Comparison of ENCODE assay signal across 9 cellular contexts in the genomic region with DNA sequence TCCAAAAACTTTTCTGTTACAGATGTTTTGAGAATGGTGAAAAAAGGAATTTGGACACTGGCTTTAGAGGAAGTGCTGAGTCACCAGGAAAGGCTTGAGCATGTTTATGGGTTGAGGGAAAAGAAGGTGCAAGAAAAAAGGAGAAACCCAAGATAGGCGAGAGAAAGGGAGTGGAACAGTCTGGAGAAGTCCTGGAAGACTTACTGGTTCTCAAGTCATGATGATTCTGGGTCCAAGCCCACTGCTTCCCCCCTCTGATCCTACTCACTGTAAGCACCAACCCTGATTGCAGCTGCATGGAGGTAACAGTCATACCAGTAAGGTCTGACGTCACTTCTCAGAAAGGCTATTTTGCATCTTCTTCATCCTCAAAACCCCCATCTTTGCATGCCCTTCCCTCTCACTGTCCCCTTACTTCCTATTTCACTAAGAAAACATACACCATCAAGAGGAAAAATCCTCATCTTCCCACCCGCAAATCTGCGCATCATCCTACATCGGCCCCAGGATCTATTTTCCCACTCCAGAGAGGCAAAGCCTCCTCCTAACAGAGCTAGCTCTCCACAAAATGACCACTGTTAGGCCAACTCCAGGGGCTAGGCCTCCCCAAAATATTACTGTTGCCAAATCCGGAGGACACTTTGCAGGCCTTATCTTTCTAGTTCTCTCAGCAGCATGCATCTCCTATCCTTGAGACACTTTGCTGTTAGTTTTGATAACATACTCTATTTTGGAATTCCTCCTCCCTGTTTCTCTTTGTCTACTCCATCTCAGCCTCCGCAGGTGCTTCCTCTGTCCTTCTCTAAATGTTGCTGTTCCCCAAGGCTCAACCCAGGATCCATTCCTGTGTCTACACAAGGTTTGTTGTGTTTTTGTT. TPM values are rescaled to one million over a fixed set of nuclear protein-coding genes. Genes with fewer than 3 reads are reported as not detected.
DNase-seq lines count a peak whose midpoint lies in the region; ATAC-seq, FAIRE-seq and TF ChIP-seq lines count a peak whose summit lies in the region.
"Had no signal": no experiment of that assay in that cellular context is flagged by ENCODE, and none has a peak within 500 bp of the region (broad histone marks: within the 10 kb centered on the region; RNA-seq: fewer than 3 reads in every experiment).

No MANE protein-coding gene starts in this region.

- H3K36me3 Mint-ChIP-seq in activated T-cell treated with anti-CD3 and anti-CD28 coated beads, Interleukin-2, amount 50 U/mL, for 24 hours (ENCODE audit: low read depth), result peaks cover 25% of the 10 kb centered on the region

- peak; percentile 37 for ATAC-seq in HG02623 (IDR thresholded peaks at IDR 0.05; ENCODE audit: unreplicated experiment)
- ATAC-seq in RWPE2 (ENCODE audit: low read depth), result no peak
- ATAC-seq in pancreas, result no peak
- no peak for ATAC-seq in body of pancreas

- peak overlapping the region; percentile 71 for H3K27ac Mint-ChIP-seq in activated T-cell treated with anti-CD3 and anti-CD28 coated beads, Interleukin-2, amount 50 U/mL, for 24 hours

- H3K27me3 Mint-ChIP-seq in activated T-cell treated with anti-CD3 and anti-CD28 coated beads, Interleukin-2, amount 50 U/mL, for 24 hours, result no peaks in the 10 kb centered on the region

- 67 to 75% (median 71%) methylated on average over 7 of the region's 7 CpGs for WGBS in spleen, 5 donors
- 86 to 93% methylated on average over 7 of the region's 7 CpGs for WGBS in pancreas, 2 donors
- WGBS in body of pancreas, 2 donors, result 83 to 89% methylated on average over 7 of the region's 7 CpGs

- H3K27me3 ChIP-seq in RWPE2 (ENCODE audit: insufficient read depth, poor library complexity, severe bottlenecking), result no peaks in the 10 kb centered on the region
- no peaks in the 10 kb centered on the region for H3K27me3 ChIP-seq in spleen (replicated peaks in 1 of 7)
- H3K27me3 ChIP-seq in pancreas, result no peaks in the 10 kb centered on the region
- H3K27me3 ChIP-seq in body of pancreas, result no peaks in the 10 kb centered on the region

- H3K9me3 ChIP-seq in RWPE2 (ENCODE audit: severe bottlenecking) (no peaks in the 10 kb centered on the region), spleen (no peaks in the 10 kb centered on the region), pancreas (no peaks in the 10 kb centered on the region), body of pancreas (no peaks in the 10 kb centered on the region)

- H3K27ac ChIP-seq in RWPE2 (ENCODE audit: poor library complexity, severe bottlenecking), result peak overlapping the region; percentile 94
- H3K27ac ChIP-seq in spleen, result peak overlapping the region in 5 of 8 donors; percentile 35 to 95 (median 92)
- H3K27ac ChIP-seq in pancreas, result no peak overlapping the region
- no peak overlapping the region for H3K27ac ChIP-seq in body of pancreas

- H3K4me1 ChIP-seq in RWPE2 (ENCODE audit: insufficient read depth, poor library complexity, severe bottlenecking), result peaks cover 39% of the 10 kb centered on the region
- H3K4me1 ChIP-seq in spleen, result peaks cover under 1 to 81% (median 56%) of the 10 kb centered on the region in 6 donors
- peaks cover 0 to 5% (median 4%) of the 10 kb centered on the region in 3 donors for H3K4me1 ChIP-seq in pancreas
- H3K4me1 ChIP-seq in body of pancreas, result peaks cover 25% of the 10 kb centered on the region

- no peaks in the 10 kb centered on the region for H3K9me3 Mint-ChIP-seq in activated T-cell treated with anti-CD3 and anti-CD28 coated beads, Interleukin-2, amount 50 U/mL, for 24 hours

- H3K4me3 Mint-ChIP-seq in activated T-cell treated with anti-CD3 and anti-CD28 coated beads, Interleukin-2, amount 50 U/mL, for 24 hours, result no peak overlapping the region

- H3K4me3 ChIP-seq in RWPE2 (ENCODE audit: severe bottlenecking) (no peak overlapping the region), spleen (peak overlapping the region in 1 of 8 donors; percentile 4), pancreas (no peak overlapping the region), body of pancreas (no peak overlapping the region)

- H3K4me1 Mint-ChIP-seq in activated T-cell treated with anti-CD3 and anti-CD28 coated beads, Interleukin-2, amount 50 U/mL, for 24 hours (ENCODE audit: low read depth), result peaks cover 54% of the 10 kb centered on the region

- DNase-seq in activated T-cell treated with anti-CD3 and anti-CD28 coated beads, Interleukin-2, amount 50 U/mL, for 24 hours, result no peak
- no peak for DNase-seq in activated T-cell treated with anti-CD3 and anti-CD28 coated beads, Interleukin-2, amount 50 U/mL, for 1 hour
- DNase-seq in RWPE2 (ENCODE audit: low spot score), result no peak
- DNase-seq in spleen, result no peak
- DNase-seq in pancreas, result no peak
- no peak for DNase-seq in body of pancreas
- DNase-seq in NCI-H446 (lab: John Stamatoyannopoulos, UW), result no peak
- DNase-seq: DND-41 had no signal

- TF ChIP-seq POLR2A in spleen (IDR thresholded peaks at IDR 0.05) (no peak), body of pancreas (IDR thresholded peaks at IDR 0.05) (no peak)

- TF ChIP-seq CTCF in RWPE2 (IDR thresholded peaks at IDR 0.05; ENCODE audit: poor library complexity, severe bottlenecking) (no peak), spleen (IDR thresholded peaks at IDR 0.05 in 8 of 11, conservative IDR thresholded peaks at IDR 0.05 in 3 of 11) (no peak), pancreas (IDR thresholded peaks at IDR 0.05) (no peak), body of pancreas (IDR thresholded peaks at IDR 0.05) (no peak)

- intact Hi-C loops in spleen (cut with DNase I; ENCODE audit: low total_unique reads) (loop anchor here (5.0 kb wide), 1 partner anchor 97 kb away; no protein-coding TSS in a partner anchor), pancreas (cut with DNase I) (no loop called here), body of pancreas (cut with DNase I) (no loop called here)

- peaks cover 9% of the 10 kb centered on the region for H3K36me3 ChIP-seq in RWPE2 (ENCODE audit: low read depth)
- H3K36me3 ChIP-seq in spleen, result no peaks in the 10 kb centered on the region
- H3K36me3 ChIP-seq in pancreas, result no peaks in the 10 kb centered on the region
- no peaks in the 10 kb centered on the region for H3K36me3 ChIP-seq in body of pancreas (replicated peaks in 1 of 2; ENCODE audit: insufficient read depth in 1 of 2, low read depth in 2 of 2)

- FAIRE-seq in pancreas (lab: Jason Lieb, UNC), result no peak

RNA-seq across cellular contexts. Expression of gene ATP13A3, which starts 3.2 kb away (rescaled TPM):
- total RNA-seq in spleen, result 100 to 1,000 TPM in 2 of 7 donors, 10 to 100 TPM in 5; 69.4 to 142 (median 87.5) TPM
- polyA plus RNA-seq in spleen, result 10 to 100 TPM; 10.3 to 14.5 (median 11.0) TPM
- 10 to 100 TPM; 17.9 to 66.6 (median 28.9) TPM for total RNA-seq in pancreas
- polyA plus RNA-seq in pancreas, result 10 to 100 TPM in 1 of 2 donors, 1 to 10 TPM in 1; 9.3 to 17.6 TPM
- 10 to 100 TPM; 35.6 to 56.0 TPM for total RNA-seq in body of pancreas

Comparison
In these comparisons a context has a peak if more than half of its experiments do, and no peak if none do; other contexts are left out.
1. H3K27ac ChIP-seq: peak in RWPE2 (single experiment) and spleen (5 of 8); none in pancreas (0 of 4) and body of pancreas (0 of 4).